ENCODE assay signal across 1 cellular context in genomic region chr1:106680922-106681321, GRCh38.
TF ChIP-seq lines count a peak whose summit lies in the region.

No MANE protein-coding gene starts in this region.

TF ChIP-seq in GM23338, 12 proteins besides CTCF, POLR2A, EP300 and RAD21 (continued from another document):
- TF ChIP-seq NANOG (IDR thresholded peaks at IDR 0.05; ENCODE audit: borderline replicate concordance), result no peak
- TF ChIP-seq EZH2 (IDR thresholded peaks at IDR 0.05; ENCODE audit: low read depth, unreplicated experiment), result no peak
- TF ChIP-seq, protein P1, sequence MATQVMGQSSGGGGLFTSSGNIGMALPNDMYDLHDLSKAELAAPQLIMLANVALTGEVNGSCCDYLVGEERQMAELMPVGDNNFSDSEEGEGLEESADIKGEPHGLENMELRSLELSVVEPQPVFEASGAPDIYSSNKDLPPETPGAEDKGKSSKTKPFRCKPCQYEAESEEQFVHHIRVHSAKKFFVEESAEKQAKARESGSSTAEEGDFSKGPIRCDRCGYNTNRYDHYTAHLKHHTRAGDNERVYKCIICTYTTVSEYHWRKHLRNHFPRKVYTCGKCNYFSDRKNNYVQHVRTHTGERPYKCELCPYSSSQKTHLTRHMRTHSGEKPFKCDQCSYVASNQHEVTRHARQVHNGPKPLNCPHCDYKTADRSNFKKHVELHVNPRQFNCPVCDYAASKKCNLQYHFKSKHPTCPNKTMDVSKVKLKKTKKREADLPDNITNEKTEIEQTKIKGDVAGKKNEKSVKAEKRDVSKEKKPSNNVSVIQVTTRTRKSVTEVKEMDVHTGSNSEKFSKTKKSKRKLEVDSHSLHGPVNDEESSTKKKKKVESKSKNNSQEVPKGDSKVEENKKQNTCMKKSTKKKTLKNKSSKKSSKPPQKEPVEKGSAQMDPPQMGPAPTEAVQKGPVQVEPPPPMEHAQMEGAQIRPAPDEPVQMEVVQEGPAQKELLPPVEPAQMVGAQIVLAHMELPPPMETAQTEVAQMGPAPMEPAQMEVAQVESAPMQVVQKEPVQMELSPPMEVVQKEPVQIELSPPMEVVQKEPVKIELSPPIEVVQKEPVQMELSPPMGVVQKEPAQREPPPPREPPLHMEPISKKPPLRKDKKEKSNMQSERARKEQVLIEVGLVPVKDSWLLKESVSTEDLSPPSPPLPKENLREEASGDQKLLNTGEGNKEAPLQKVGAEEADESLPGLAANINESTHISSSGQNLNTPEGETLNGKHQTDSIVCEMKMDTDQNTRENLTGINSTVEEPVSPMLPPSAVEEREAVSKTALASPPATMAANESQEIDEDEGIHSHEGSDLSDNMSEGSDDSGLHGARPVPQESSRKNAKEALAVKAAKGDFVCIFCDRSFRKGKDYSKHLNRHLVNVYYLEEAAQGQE (IDR thresholded peaks at IDR 0.05; ENCODE audit: unreplicated experiment), result no peak
- no peak for TF ChIP-seq ZNF331 (CRISPR knock-in tag; IDR thresholded peaks at IDR 0.05; ENCODE audit: low read depth)
- TF ChIP-seq POLR2AphosphoS5 (IDR thresholded peaks at IDR 0.05; ENCODE audit: low read depth), result no peak
- TF ChIP-seq JUNB (IDR thresholded peaks at IDR 0.05; ENCODE audit: unreplicated experiment), result no peak
- no peak for TF ChIP-seq STAT1 (IDR thresholded peaks at IDR 0.05; ENCODE audit: unreplicated experiment)
- no peak for TF ChIP-seq CREB1 (CRISPR knock-in tag; IDR thresholded peaks at IDR 0.05; ENCODE audit: low read depth)
- TF ChIP-seq ZNF462 (CRISPR knock-in tag; IDR thresholded peaks at IDR 0.05), result no peak
TF ChIP-seq in GM23338: peak in this region for 0.
